In genomic region chr1:165897326-165898303, GRCh38 we compare ENCODE assay signal across 1 cellular context.
TF ChIP-seq lines count a peak whose summit lies in the region.

No MANE protein-coding gene starts in this region.

TF ChIP-seq in IMR-90, 13 proteins besides CTCF, POLR2A, EP300 and RAD21 (continued from another document):
- no peak for TF ChIP-seq ELK1 (IDR thresholded peaks at IDR 0.05; ENCODE audit: borderline replicate concordance, low read depth, low read length)
- TF ChIP-seq MAFK (IDR thresholded peaks at IDR 0.05; ENCODE audit: low read depth, low read length): no peak
- peak; percentile 98 for TF ChIP-seq CEBPB (IDR thresholded peaks at IDR 0.05; ENCODE audit: low read depth, low read length)
- no peak for TF ChIP-seq MXI1 (IDR thresholded peaks at IDR 0.05; ENCODE audit: borderline replicate concordance, low read depth, low read length)
- no peak for TF ChIP-seq RCOR1 (IDR thresholded peaks at IDR 0.05; ENCODE audit: insufficient replicate concordance, low read length)
- peak; percentile 35; the same call in 1 of the 2 replicates for TF ChIP-seq NFE2L2 (IDR thresholded peaks at IDR 0.05; ENCODE audit: low read depth, low read length)
- 0 out of 2 replicates have a peak, but pooled peaks have one; percentile 10 for TF ChIP-seq MAZ (IDR thresholded peaks at IDR 0.05; ENCODE audit: borderline replicate concordance, low read depth, low read length)
- no peak for TF ChIP-seq BHLHE40 (IDR thresholded peaks at IDR 0.05; ENCODE audit: low read depth, low read length)
- TF ChIP-seq FOS (IDR thresholded peaks at IDR 0.05; ENCODE audit: low read depth, low read length): no peak
